ENCODE assay signal across 1 cellular context in genomic region chr1:59057211-59057694, GRCh38.
TF ChIP-seq lines count a peak whose summit lies in the region.

No MANE protein-coding gene starts in this region.

TF ChIP-seq in HepG2, 621 proteins besides CTCF, POLR2A, EP300 and RAD21 (continued from another document):
- TF ChIP-seq MED1 (CRISPR knock-in tag; IDR thresholded peaks at IDR 0.05) (peak; percentile 39; the same call in 1 of the 2 replicates), FOSL1 (CRISPR knock-in tag; IDR thresholded peaks at IDR 0.05; ENCODE audit: borderline replicate concordance) (no peak), ZNF30 (CRISPR knock-in tag; IDR thresholded peaks at IDR 0.05) (no peak), FOXK2 (IDR thresholded peaks at IDR 0.05) (peak; percentile 81), RARG (CRISPR knock-in tag; IDR thresholded peaks at IDR 0.05; ENCODE audit: low read depth) (no peak), FOXO1 (CRISPR knock-in tag; IDR thresholded peaks at IDR 0.05) (peak; percentile 65; the same call in 1 of the 2 replicates), TBL1XR1 (IDR thresholded peaks at IDR 0.05; ENCODE audit: borderline replicate concordance, low read length, partially characterized antibody) (peak; percentile 75), SKI (IDR thresholded peaks at IDR 0.05; ENCODE audit: partially characterized antibody) (peak; percentile 56), ARID5B (CRISPR knock-in tag; IDR thresholded peaks at IDR 0.05) (0 out of 2 replicates have a peak, but pooled peaks have one; percentile 58), FOXA1 (IDR thresholded peaks at IDR 0.05) (peak; percentile 41; the same call in 1 of the 2 replicates), FOXA1 (CRISPR knock-in tag; IDR thresholded peaks at IDR 0.05) (peak; percentile 73), RFX1 (IDR thresholded peaks at IDR 0.05) (peak; percentile 78)
